17 cellular contexts compared by ENCODE assay signal in the genomic region with DNA sequence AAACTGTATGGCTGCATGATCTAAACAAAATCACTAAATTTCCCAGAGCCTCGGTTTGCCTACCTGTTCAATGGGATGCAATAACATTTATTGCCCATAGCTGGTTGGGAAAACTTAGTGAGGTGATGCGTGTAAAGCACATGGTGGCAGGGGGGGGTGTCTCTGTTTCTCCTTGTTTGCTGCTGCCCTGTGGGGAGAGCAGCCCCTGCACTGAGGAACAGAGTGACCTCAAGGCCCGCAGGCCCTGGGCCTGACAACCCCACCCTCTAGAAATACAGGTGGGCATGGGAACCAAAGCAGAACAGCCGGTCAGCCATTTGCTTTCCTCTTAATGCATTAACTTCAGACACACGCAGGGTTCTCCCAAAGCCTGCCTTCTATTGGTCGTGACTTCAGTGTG. TPM values are rescaled to one million over a fixed set of nuclear protein-coding genes. Genes with fewer than 3 reads are reported as not detected.
DNase-seq lines count a peak whose midpoint lies in the region; ATAC-seq and TF ChIP-seq lines count a peak whose summit lies in the region.
"Had no signal": no experiment of that assay in that cellular context is flagged by ENCODE, and none has a peak within 500 bp of the region (broad histone marks: within the 10 kb centered on the region; RNA-seq: fewer than 3 reads in every experiment).

No MANE protein-coding gene starts in this region.

- peaks cover 16% of the 10 kb centered on the region for H3K27me3 Mint-ChIP-seq in osteocyte (ENCODE audit: unreplicated experiment)

- H3K4me3 Mint-ChIP-seq in osteocyte (ENCODE audit: unreplicated experiment) = no peak overlapping the region
- no peak overlapping the region for H3K4me3 Mint-ChIP-seq in stimulated activated effector memory CD8-positive, alpha-beta T cell treated with anti-CD3 and anti-CD28 coated beads, Interleukin-12 subunit alpha, Interleukin-12 subunit beta, amount 100 ng/mL, for 72 hours
- H3K4me3 Mint-ChIP-seq: B cell; CD8-positive, alpha-beta T cell; H9 had no signal

- H3K36me3 Mint-ChIP-seq in osteocyte (ENCODE audit: unreplicated experiment) = no peaks in the 10 kb centered on the region
- no peaks in the 10 kb centered on the region for H3K36me3 Mint-ChIP-seq in stimulated activated effector memory CD8-positive, alpha-beta T cell treated with anti-CD3 and anti-CD28 coated beads, Interleukin-12 subunit alpha, Interleukin-12 subunit beta, amount 100 ng/mL, for 72 hours
- H3K36me3 Mint-ChIP-seq: CD8-positive, alpha-beta T cell had no signal

- no peak for TF ChIP-seq CTCF in osteocyte (IDR thresholded peaks at IDR 0.05)

- H3K4me1 Mint-ChIP-seq in osteocyte (ENCODE audit: unreplicated experiment) = no peaks in the 10 kb centered on the region
- H3K4me1 Mint-ChIP-seq in stimulated activated effector memory CD8-positive, alpha-beta T cell treated with anti-CD3 and anti-CD28 coated beads, Interleukin-12 subunit alpha, Interleukin-12 subunit beta, amount 100 ng/mL, for 72 hours = peaks cover 23% of the 10 kb centered on the region
- H3K4me1 Mint-ChIP-seq: B cell had no signal

- H3K9me3 Mint-ChIP-seq in osteocyte (ENCODE audit: unreplicated experiment) = no peaks in the 10 kb centered on the region
- H3K9me3 Mint-ChIP-seq in stimulated activated effector memory CD8-positive, alpha-beta T cell treated with anti-CD3 and anti-CD28 coated beads, Interleukin-12 subunit alpha, Interleukin-12 subunit beta, amount 100 ng/mL, for 72 hours = no peaks in the 10 kb centered on the region
- H3K9me3 Mint-ChIP-seq: CD8-positive, alpha-beta T cell; H9 had no signal

- DNase-seq in activated CD8-positive, alpha-beta memory T cell treated with anti-CD3 and anti-CD28 coated beads, Interleukin-2, amount 50 U/mL, for 48 hours = peak; percentile 28
- no peak for DNase-seq in activated CD8-positive, alpha-beta memory T cell treated with anti-CD3 and anti-CD28 coated beads, Interleukin-2, amount 50 U/mL, for 4 hours
- DNase-seq in ecto neural progenitor cell (ENCODE audit: low spot score) (peak; percentile 6), osteocyte (ENCODE audit: extremely low spot score, unreplicated experiment) (peak; percentile 64), NCI-H2107 treated with DMSO at 0.1 percent for 48 hours (lab: John Stamatoyannopoulos, UW; ENCODE audit: unreplicated experiment) (no peak), NCI-H1930 (lab: John Stamatoyannopoulos, UW) (no peak)
- DNase-seq in stimulated activated effector memory CD8-positive, alpha-beta T cell treated with anti-CD3 and anti-CD28 coated beads, Interleukin-12 subunit alpha, Interleukin-12 subunit beta, amount 100 ng/mL, for 72 hours (ENCODE audit: low spot score in 2 of 2) = no peak
- DNase-seq: 8988T; CD8-positive, alpha-beta T cell; DMS 273 treated with DMSO at 0.1 percent for 48 hours; DMS53; DND-41; EL; GOT3; H9 had no signal

- no peak for ATAC-seq in stimulated activated effector memory CD8-positive, alpha-beta T cell treated with anti-CD3 and anti-CD28 coated beads, Interleukin-12 subunit alpha, Interleukin-12 subunit beta, amount 100 ng/mL, for 72 hours
- ATAC-seq: CD8-positive, alpha-beta T cell; GM12878 had no signal

- no peak overlapping the region for H3K27ac Mint-ChIP-seq in osteocyte (ENCODE audit: unreplicated experiment)
- no peak overlapping the region for H3K27ac Mint-ChIP-seq in stimulated activated effector memory CD8-positive, alpha-beta T cell treated with anti-CD3 and anti-CD28 coated beads, Interleukin-12 subunit alpha, Interleukin-12 subunit beta, amount 100 ng/mL, for 72 hours
- H3K27ac Mint-ChIP-seq: B cell; CD8-positive, alpha-beta T cell; H9 had no signal

RNA-seq across cellular contexts. Expression of gene SLC66A3, which starts 55.1 kb away (rescaled TPM):
- total RNA-seq in osteocyte = 23.3 and 29.9 TPM in 2 replicates

Comparison
In these comparisons a context has a peak if more than half of its experiments do, and no peak if none do; other contexts are left out.
1. DNase-seq: peak in activated CD8-positive, alpha-beta memory T cell treated with anti-CD3 and anti-CD28 coated beads, Interleukin-2, amount 50 U/mL, for 48 hours (single experiment), ecto neural progenitor cell (single experiment) and osteocyte (single experiment); none in activated CD8-positive, alpha-beta memory T cell treated with anti-CD3 and anti-CD28 coated beads, Interleukin-2, amount 50 U/mL, for 4 hours (single experiment), NCI-H2107 treated with DMSO at 0.1 percent for 48 hours (single experiment), stimulated activated effector memory CD8-positive, alpha-beta T cell treated with anti-CD3 and anti-CD28 coated beads, Interleukin-12 subunit alpha, Interleukin-12 subunit beta, amount 100 ng/mL, for 72 hours (0 of 2) and NCI-H1930 (0 of 2).